Comparison of ENCODE assay signal across 9 cellular contexts in the genomic region with DNA sequence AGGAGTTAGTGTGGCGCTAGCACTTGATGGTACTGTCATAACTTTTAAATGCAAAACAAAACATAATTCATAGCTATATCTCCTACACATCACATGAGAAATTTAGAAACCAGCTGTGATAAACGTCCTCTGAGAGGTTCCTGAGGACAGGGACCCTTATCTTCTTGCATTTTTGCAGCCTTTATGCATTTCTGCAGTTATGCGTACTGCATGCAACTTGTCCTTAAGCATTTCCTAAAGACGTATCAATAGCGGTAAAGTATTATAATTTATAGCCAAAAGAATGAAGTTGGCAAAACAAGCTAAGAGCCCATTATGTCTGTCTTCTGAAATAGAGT. TPM values are rescaled to one million over a fixed set of nuclear protein-coding genes. Genes with fewer than 3 reads are reported as not detected.
DNase-seq lines count a peak whose midpoint lies in the region; TF ChIP-seq lines count a peak whose summit lies in the region.
"Had no signal": no experiment of that assay in that cellular context is flagged by ENCODE, and none has a peak within 500 bp of the region (broad histone marks: within the 10 kb centered on the region; RNA-seq: fewer than 3 reads in every experiment).

No MANE protein-coding gene starts in this region.

- H3K9me3 ChIP-seq in ES-I3 (ENCODE audit: control insufficient read depth, insufficient read depth, low read length) (no peaks in the 10 kb centered on the region), SK-N-MC (ENCODE audit: low read depth, low read length) (no peaks in the 10 kb centered on the region), esophagus muscularis mucosa (no peaks in the 10 kb centered on the region)

- DNase-seq in SK-N-MC (ENCODE audit: low read depth, low spot score) (no peak), esophagus muscularis mucosa (ENCODE audit: extremely low spot score) (no peak), NCI-H345 (lab: John Stamatoyannopoulos, UW) (no peak), islet precursor cell (no peak), NCI-H774 (lab: John Stamatoyannopoulos, UW) (no peak), NCI-H2107 (lab: John Stamatoyannopoulos, UW) (no peak)
- DNase-seq: NCI-H446 had no signal

- H3K9ac ChIP-seq in ES-I3 (ENCODE audit: low read depth, low read length), result peak overlapping the region; percentile 82; the same call in 1 of the 2 replicates
- peak overlapping the region; percentile 82 for H3K9ac ChIP-seq in SK-N-MC (ENCODE audit: insufficient read length)
- H3K9ac ChIP-seq in rectal smooth muscle tissue (ENCODE audit: low read length), result no peak overlapping the region

- 31% methylated on average over 5 of the region's 5 CpGs for WGBS in esophagus muscularis mucosa

- no peak for TF ChIP-seq CTCF in esophagus muscularis mucosa (IDR thresholded peaks at IDR 0.05)

- TF ChIP-seq POLR2A in esophagus muscularis mucosa (IDR thresholded peaks at IDR 0.05; ENCODE audit: low read depth), result no peak

- H3K27ac ChIP-seq in SK-N-MC (peak overlapping the region; percentile 38; the same call in 1 of the 2 replicates), esophagus muscularis mucosa (replicated peaks in 1 of 4) (peak overlapping the region; percentile 87 to 95 (median 90)), rectal smooth muscle tissue (ENCODE audit: low read depth, low read length) (no peak overlapping the region)

- no peaks in the 10 kb centered on the region for H3K27me3 ChIP-seq in esophagus muscularis mucosa
- no peaks in the 10 kb centered on the region for H3K27me3 ChIP-seq in rectal smooth muscle tissue (ENCODE audit: control insufficient read depth, insufficient read depth, low read length)

- intact Hi-C loops in esophagus muscularis mucosa (cut with DNase I), result loop anchor here (5.0 kb wide), 1 partner anchor 52 kb away; no protein-coding TSS in a partner anchor

- H3K36me3 ChIP-seq in ES-I3 (ENCODE audit: insufficient read depth, low read length) (no peaks in the 10 kb centered on the region), SK-N-MC (ENCODE audit: insufficient read depth, low read length) (no peaks in the 10 kb centered on the region), esophagus muscularis mucosa (no peaks in the 10 kb centered on the region), rectal smooth muscle tissue (ENCODE audit: control insufficient read depth, insufficient read depth, low read length) (no peaks in the 10 kb centered on the region)

- H3K4me1 ChIP-seq in ES-I3 (ENCODE audit: insufficient read depth, low read length) (no peaks in the 10 kb centered on the region), esophagus muscularis mucosa (peaks cover 21 to 52% (median 50%) of the 10 kb centered on the region in 4 donors), rectal smooth muscle tissue (ENCODE audit: control insufficient read depth, insufficient read depth, low read length) (peaks cover 3% of the 10 kb centered on the region)

- peak overlapping the region; percentile 86 for H3K4me3 ChIP-seq in SK-N-MC
- peak overlapping the region; percentile 83 to 95 (median 91) for H3K4me3 ChIP-seq in esophagus muscularis mucosa
- H3K4me3 ChIP-seq in rectal smooth muscle tissue (ENCODE audit: low read length), result peak overlapping the region; percentile 93

- no peak for TF ChIP-seq EP300 in esophagus muscularis mucosa (IDR thresholded peaks at IDR 0.05)

RNA-seq across cellular contexts. Expression of a gene that starts 1.7 kb away (rescaled TPM):
- total RNA-seq in esophagus muscularis mucosa, result 10 to 100 TPM; 13.7 to 18.7 (median 15.2) TPM

RNA-seq across cellular contexts. Expression of a gene that starts 19.9 kb away (rescaled TPM):
- not detected for total RNA-seq in esophagus muscularis mucosa

RNA-seq across cellular contexts. Expression of a gene that starts 33.0 kb away (rescaled TPM):
- not detected for total RNA-seq in esophagus muscularis mucosa

RNA-seq across cellular contexts. Expression of a gene that starts 57.6 kb away (rescaled TPM):
- 10 to 100 TPM; 10.4 to 22.8 (median 21.0) TPM for total RNA-seq in esophagus muscularis mucosa
